10 cellular contexts compared by ENCODE assay signal in genomic region chr17:21173543-21173942, GRCh38.
"Had no signal": no experiment of that assay in that cellular context is flagged by ENCODE, and none has a peak within 500 bp of the region (broad histone marks: within the 10 kb centered on the region; RNA-seq: fewer than 3 reads in every experiment).

No MANE protein-coding gene starts in this region.

- H3K27me3 ChIP-seq: adrenal gland had no signal

- H3K4me1 ChIP-seq: parathyroid adenoma had no signal

- H3K27ac ChIP-seq: parathyroid adenoma had no signal

- H3K4me3 ChIP-seq: adrenal gland had no signal

- H3K9me3 ChIP-seq: adrenal gland had no signal

- DNase-seq: activated CD4-positive, alpha-beta memory T cell treated with anti-CD3 and anti-CD28 coated beads for 36 hours; activated CD4-positive, CD25-positive, alpha-beta regulatory T cell treated with anti-CD3 and anti-CD28 coated beads, Interleukin-2, amount 50 U/mL, for 72 hours; activated naive CD4-positive, alpha-beta T cell treated with anti-CD3 and anti-CD28 coated beads for 36 hours; islet precursor cell; naive B cell; retina had no signal

- ATAC-seq: esophagus mucosa; stimulated activated effector memory CD8-positive, alpha-beta T cell treated with anti-CD3 and anti-CD28 coated beads, Interleukin-12 subunit alpha, Interleukin-12 subunit beta, amount 100 ng/mL, for 72 hours had no signal

- H3K36me3 ChIP-seq: adrenal gland had no signal
